In the genomic region with DNA sequence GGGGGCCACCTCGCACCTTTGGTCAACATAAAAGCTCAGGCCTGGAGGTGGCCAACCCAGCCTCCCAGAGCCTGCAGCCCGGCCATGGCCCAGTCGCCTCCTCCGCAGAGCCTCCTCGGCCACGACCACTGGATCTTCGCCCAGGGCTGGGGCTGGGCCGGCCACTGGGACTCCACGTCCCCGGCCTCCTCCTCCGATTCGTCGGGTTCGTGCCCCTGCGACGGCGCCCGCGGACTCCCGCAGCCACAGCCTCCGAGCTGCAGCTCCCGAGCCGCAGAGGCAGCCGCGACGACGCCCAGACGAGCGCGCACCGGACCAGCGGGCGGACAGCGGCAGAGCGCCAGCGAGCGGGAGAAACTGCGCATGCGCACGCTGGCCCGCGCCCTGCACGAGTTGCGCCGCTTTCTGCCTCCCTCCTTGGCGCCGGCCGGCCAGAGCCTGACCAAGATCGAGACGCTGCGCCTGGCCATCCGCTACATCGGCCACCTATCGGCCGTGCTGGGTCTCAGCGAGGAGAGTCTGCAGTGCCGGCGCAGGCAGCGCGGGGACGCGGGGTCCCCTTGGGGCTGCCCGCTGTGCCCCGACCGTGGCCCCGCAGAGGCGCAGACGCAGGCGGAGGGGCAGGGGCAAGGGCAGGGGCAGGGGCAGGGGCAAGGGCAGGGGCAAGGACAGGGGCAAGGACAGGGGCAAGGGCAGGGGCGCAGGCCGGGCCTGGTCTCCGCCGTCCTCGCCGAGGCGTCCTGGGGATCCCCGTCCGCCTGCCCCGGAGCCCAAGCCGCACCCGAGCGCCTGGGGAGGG, we compare ENCODE assay signal across 8 cellular contexts. TPM values are rescaled to one million over a fixed set of nuclear protein-coding genes. Genes with fewer than 3 reads are reported as not detected.
A peak's percentile ranks its signal among the peaks of the same experiment; 100 is the strongest.
DNase-seq lines count a peak whose midpoint lies in the region; ATAC-seq lines count a peak whose summit lies in the region.

A gene with protein sequence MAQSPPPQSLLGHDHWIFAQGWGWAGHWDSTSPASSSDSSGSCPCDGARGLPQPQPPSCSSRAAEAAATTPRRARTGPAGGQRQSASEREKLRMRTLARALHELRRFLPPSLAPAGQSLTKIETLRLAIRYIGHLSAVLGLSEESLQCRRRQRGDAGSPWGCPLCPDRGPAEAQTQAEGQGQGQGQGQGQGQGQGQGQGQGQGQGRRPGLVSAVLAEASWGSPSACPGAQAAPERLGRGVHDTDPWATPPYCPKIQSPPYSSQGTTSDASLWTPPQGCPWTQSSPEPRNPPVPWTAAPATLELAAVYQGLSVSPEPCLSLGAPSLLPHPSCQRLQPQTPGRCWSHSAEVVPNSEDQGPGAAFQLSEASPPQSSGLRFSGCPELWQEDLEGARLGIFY (plus strand): TSS at position 59 of the 799 bp plus-strand sequence. CDS start 26 bp downstream, at position 85.

- H3K4me1 Mint-ChIP-seq in activated T-cell treated with anti-CD3 and anti-CD28 coated beads, Interleukin-2, amount 50 U/mL, for 24 hours (ENCODE audit: low read depth), result peaks cover 12% of the 10 kb centered on the region
- peaks cover 8% of the 10 kb centered on the region for H3K4me1 Mint-ChIP-seq in stimulated activated effector memory CD8-positive, alpha-beta T cell treated with anti-CD3 and anti-CD28 coated beads, Interleukin-12 subunit alpha, Interleukin-12 subunit beta, amount 100 ng/mL, for 72 hours

- peak; percentile 76 for DNase-seq in Daoy (ENCODE audit: low read depth)
- DNase-seq in NCI-H748 treated with DMSO at 0.1 percent for 48 hours (lab: John Stamatoyannopoulos, UW), result peak; percentile 4
- peak; percentile 77 for DNase-seq in activated T-cell treated with anti-CD3 and anti-CD28 coated beads, Interleukin-2, amount 50 U/mL, for 24 hours
- DNase-seq in fibroblast of gingiva (ENCODE audit: low read depth), result peak; percentile 71
- peak; percentile 67 for DNase-seq in myocyte (ENCODE audit: low read depth)
- peak; percentile 51 to 77 for DNase-seq in stimulated activated effector memory CD8-positive, alpha-beta T cell treated with anti-CD3 and anti-CD28 coated beads, Interleukin-12 subunit alpha, Interleukin-12 subunit beta, amount 100 ng/mL, for 72 hours (ENCODE audit: low spot score in 2 of 2)

- peak within 1 kb of the TSS; percentile 65 for H3K4me3 Mint-ChIP-seq in activated T-cell treated with anti-CD3 and anti-CD28 coated beads, Interleukin-2, amount 50 U/mL, for 24 hours
- peak within 1 kb of the TSS; percentile 45 for H3K4me3 Mint-ChIP-seq in stimulated activated effector memory CD8-positive, alpha-beta T cell treated with anti-CD3 and anti-CD28 coated beads, Interleukin-12 subunit alpha, Interleukin-12 subunit beta, amount 100 ng/mL, for 72 hours

- H3K27ac Mint-ChIP-seq in activated T-cell treated with anti-CD3 and anti-CD28 coated beads, Interleukin-2, amount 50 U/mL, for 24 hours, result no peak within 1 kb of the TSS
- no peak within 1 kb of the TSS for H3K27ac Mint-ChIP-seq in stimulated activated effector memory CD8-positive, alpha-beta T cell treated with anti-CD3 and anti-CD28 coated beads, Interleukin-12 subunit alpha, Interleukin-12 subunit beta, amount 100 ng/mL, for 72 hours

- no peaks in the 10 kb centered on the region for H3K36me3 Mint-ChIP-seq in activated T-cell treated with anti-CD3 and anti-CD28 coated beads, Interleukin-2, amount 50 U/mL, for 24 hours (ENCODE audit: low read depth)
- no peaks in the 10 kb centered on the region for H3K36me3 Mint-ChIP-seq in stimulated activated effector memory CD8-positive, alpha-beta T cell treated with anti-CD3 and anti-CD28 coated beads, Interleukin-12 subunit alpha, Interleukin-12 subunit beta, amount 100 ng/mL, for 72 hours

- no peaks in the 10 kb centered on the region for H3K9me3 Mint-ChIP-seq in activated T-cell treated with anti-CD3 and anti-CD28 coated beads, Interleukin-2, amount 50 U/mL, for 24 hours
- no peaks in the 10 kb centered on the region for H3K9me3 Mint-ChIP-seq in stimulated activated effector memory CD8-positive, alpha-beta T cell treated with anti-CD3 and anti-CD28 coated beads, Interleukin-12 subunit alpha, Interleukin-12 subunit beta, amount 100 ng/mL, for 72 hours

- H3K27me3 Mint-ChIP-seq in activated T-cell treated with anti-CD3 and anti-CD28 coated beads, Interleukin-2, amount 50 U/mL, for 24 hours, result peaks cover 45% of the 10 kb centered on the region

- ATAC-seq in HG02798 (IDR thresholded peaks at IDR 0.05; ENCODE audit: poor library complexity, unreplicated experiment) (peak; percentile 76), HG03108 (IDR thresholded peaks at IDR 0.05; ENCODE audit: unreplicated experiment) (no peak)
- ATAC-seq in stimulated activated effector memory CD8-positive, alpha-beta T cell treated with anti-CD3 and anti-CD28 coated beads, Interleukin-12 subunit alpha, Interleukin-12 subunit beta, amount 100 ng/mL, for 72 hours, result peak; percentile 70

RNA-seq across cellular contexts. Expression of the gene that starts here (rescaled TPM):
- total RNA-seq in Daoy (2014; rRNA removed; shearing (Covaris generic)), result 0.29 and 0.54 TPM in 2 replicates
- total RNA-seq in myocyte, result 0.24 and 0.42 TPM in 2 replicates
- polyA plus RNA-seq in myocyte (2012), result 0.08 TPM

Comparison
In these comparisons a context has a peak if more than half of its experiments do, and no peak if none do; other contexts are left out.
1. Peak in DNase-seq in Daoy; RNA of the gene not detected or under 1 TPM.
2. Peak in DNase-seq in myocyte; RNA of the gene not detected or under 1 TPM.
3. DNase-seq: peak in every context shown above with its lines; median percentile 77 in activated T-cell treated with anti-CD3 and anti-CD28 coated beads, Interleukin-2, amount 50 U/mL, for 24 hours; 76 in Daoy; 71 in fibroblast of gingiva; 67 in myocyte; 64 in stimulated activated effector memory CD8-positive, alpha-beta T cell treated with anti-CD3 and anti-CD28 coated beads, Interleukin-12 subunit alpha, Interleukin-12 subunit beta, amount 100 ng/mL, for 72 hours; 4 in NCI-H748 treated with DMSO at 0.1 percent for 48 hours.